33 cellular contexts compared by ENCODE assay signal in genomic region chr11:97902828-97903227, GRCh38.
DNase-seq lines count a peak whose midpoint lies in the region; ATAC-seq, FAIRE-seq and TF ChIP-seq lines count a peak whose summit lies in the region.
"Had no signal": no experiment of that assay in that cellular context is flagged by ENCODE, and none has a peak within 500 bp of the region (broad histone marks: within the 10 kb centered on the region; RNA-seq: fewer than 3 reads in every experiment).

No MANE protein-coding gene starts in this region.

- no peak for FAIRE-seq in K562 (lab: Jason Lieb, UNC)
- peak; percentile 43 for FAIRE-seq in endometrium (lab: Jason Lieb, UNC)
- FAIRE-seq in frontal cortex (lab: Jason Lieb, UNC) = peak; percentile 15
- FAIRE-seq: A204.1, A549, D721Med had no signal

- DNase-seq in K562 (ENCODE audit: extremely low read depth in 1 of 4, low spot score in 3 of 4) = no peak
- no peak for DNase-seq in frontal cortex (ENCODE audit: low spot score in 2 of 2)
- no peak for DNase-seq in activated effector memory CD4-positive, alpha-beta T cell treated with Interleukin-2 at 50 U/mL for 16 hours
- no peak for DNase-seq in cerebellum (ENCODE audit: low spot score)
- DNase-seq: 8988T; ACHN; AML-193; BE2C; C1 segment of cervical spinal cord; Caco-2; Calu3; CD4-positive, alpha-beta memory T cell; CD4-positive, alpha-beta T cell; CD4-positive, CD25-positive, alpha-beta regulatory T cell; CD8-positive, alpha-beta memory T cell; CD8-positive, alpha-beta T cell; COR-L47; DMS 273 treated with DMSO at 0.1 percent for 48 hours; DMS153; DMS53; DMS79; DMS79 treated with DMSO at 0.1 percent for 48 hours; DND-41; EL had no signal

- no peaks in the 10 kb centered on the region for H4K20me1 ChIP-seq in K562 (replicated peaks; ENCODE audit: control insufficient read depth, insufficient read depth, low read length)
- H4K20me1 ChIP-seq: BLaER1; BLaER1 treated with 17β-estradiol and CSF1 and Interleukin-3, amounts not matched to agents 10 nM and 100 nM had no signal

- in situ Hi-C loops in K562 (cut with MboI) = no loop called here

- TF ChIP-seq EP300 in K562 (IDR thresholded peaks at IDR 0.05; ENCODE audit: low read length) = no peak

- intact Hi-C loops in K562 (cut with micrococcal nuclease) = no loop called here

- no peak overlapping the region for H3K4me3 ChIP-seq in K562
- H3K4me3 ChIP-seq: A549; BLaER1; BLaER1 treated with 17β-estradiol and CSF1 and Interleukin-3, amounts not matched to agents 10 nM and 100 nM had no signal

- CTCF ChIA-PET in K562 (lab: Yijun Ruan, JAX; ENCODE audit: low intra/inter-chr PET ratio) = no interaction called here

- H3K9ac ChIP-seq in K562 (ENCODE audit: insufficient read depth in 1 of 2, low read depth in 2 of 2, low read length in 2 of 2) = no peak overlapping the region
- H3K9ac ChIP-seq: BLaER1; BLaER1 treated with 17β-estradiol and CSF1 and Interleukin-3, amounts not matched to agents 10 nM and 100 nM had no signal

- no TSS peak for BruUV-seq in K562 (replicated peaks; lab: Mats Ljungman, UMichigan)

- no peaks in the 10 kb centered on the region; the same call in 1 of the 2 replicates for H3K9me3 ChIP-seq in K562 (replicated peaks; ENCODE audit: control insufficient read depth, insufficient read depth, low read depth, low read length)
- H3K9me3 ChIP-seq: A549; BE2C; BLaER1; BLaER1 treated with 17β-estradiol and CSF1 and Interleukin-3, amounts not matched to agents 10 nM and 100 nM; Caco-2 had no signal

- no peaks in the 10 kb centered on the region for H3K4me1 ChIP-seq in K562 (replicated peaks in 1 of 2; ENCODE audit: control insufficient read depth in 2 of 2, insufficient read depth in 2 of 2, low read length in 2 of 2)
- H3K4me1 ChIP-seq: A549; BE2C; BLaER1; BLaER1 treated with 17β-estradiol and CSF1 and Interleukin-3, amounts not matched to agents 10 nM and 100 nM; Caco-2 had no signal

- no peak for TF ChIP-seq POLR2A in K562 (conservative IDR thresholded peaks at IDR 0.05)

- H3K36me3 ChIP-seq in K562 (ENCODE audit: control insufficient read depth, insufficient read depth, low read length) = no peaks in the 10 kb centered on the region
- H3K36me3 ChIP-seq: BE2C; BLaER1; BLaER1 treated with 17β-estradiol and CSF1 and Interleukin-3, amounts not matched to agents 10 nM and 100 nM had no signal

- H3K9me1 ChIP-seq in K562 (ENCODE audit: control insufficient read depth, insufficient read depth, low read length) = no peaks in the 10 kb centered on the region

- H3K27ac ChIP-seq in K562 (ENCODE audit: extremely low read depth, low read depth, low read length) = no peak overlapping the region
- H3K27ac ChIP-seq: 22Rv1; A549; BLaER1; BLaER1 treated with 17β-estradiol and CSF1 and Interleukin-3, amounts not matched to agents 10 nM and 100 nM; C4-2B had no signal

- 36% methylated on average over 1 of the region's 1 CpG for WGBS in K562 (ENCODE audit: insufficient coverage, low coverage, missing lambda C conversion rate)

- POLR2A ChIA-PET in K562 (lab: Yijun Ruan, JAX) = interaction anchor here (1.3 kb wide), 1 partner anchor 9 kb away, joined by 4 read pairs; no protein-coding TSS in a partner anchor

- no peak for TF ChIP-seq RAD21 in K562 (CRISPR knock-in tag; conservative IDR thresholded peaks at IDR 0.05 in 1 of 2, IDR thresholded peaks at IDR 0.05 in 1 of 2)

- H2AFZ ChIP-seq in K562 (ENCODE audit: low read depth, low read length) = peak overlapping the region; percentile 30; the same call in 1 of the 2 replicates

- ATAC-seq in K562 = no peak
- no peak for ATAC-seq in GM21576 (IDR thresholded peaks at IDR 0.05; ENCODE audit: unreplicated experiment)
- ATAC-seq: A549; CD8-positive, alpha-beta T cell had no signal

- H3K79me2 ChIP-seq in K562 (ENCODE audit: control insufficient read depth, insufficient read depth, low read length) = no peaks in the 10 kb centered on the region

- no peak overlapping the region for H3K4me2 ChIP-seq in K562 (ENCODE audit: insufficient read depth, low read length)
- H3K4me2 ChIP-seq: A549; BLaER1; BLaER1 treated with 17β-estradiol and CSF1 and Interleukin-3, amounts not matched to agents 10 nM and 100 nM had no signal

- no peaks in the 10 kb centered on the region for H3K27me3 ChIP-seq in K562 (ENCODE audit: control insufficient read depth in 2 of 2, insufficient read depth in 2 of 2, low read length in 2 of 2)
- H3K27me3 ChIP-seq: BE2C, BLaER1 had no signal

- TF ChIP-seq CTCF in K562 (IDR thresholded peaks at IDR 0.05 in 2 of 3, conservative IDR thresholded peaks at IDR 0.05 in 1 of 3; ENCODE audit: insufficient read depth in 2 of 3, low read depth in 1 of 3, low read length in 3 of 3) = no peak

TF ChIP-seq in K562, 482 proteins besides CTCF, POLR2A, EP300 and RAD21:
- TF ChIP-seq NFIX (CRISPR knock-in tag; IDR thresholded peaks at IDR 0.05; ENCODE audit: low read depth) = peak; percentile 56; the same call in 1 of the 2 replicates
- no peak for TF ChIP-seq BHLHE40 (IDR thresholded peaks at IDR 0.05; ENCODE audit: low read length)
- TF ChIP-seq ZNF12 (CRISPR knock-in tag; IDR thresholded peaks at IDR 0.05) = no peak
- TF ChIP-seq EZH2 (IDR thresholded peaks at IDR 0.05; ENCODE audit: borderline replicate concordance, low read depth, low read length) = no peak
- TF ChIP-seq BCL6 (CRISPR knock-in tag; IDR thresholded peaks at IDR 0.05) = no peak
- peak; percentile 89 for TF ChIP-seq NFIC (IDR thresholded peaks at IDR 0.05)
- no peak for TF ChIP-seq GTF2F1 (IDR thresholded peaks at IDR 0.05; ENCODE audit: low read depth, low read length)
